1 cellular context compared by ENCODE assay signal in the genomic region with DNA sequence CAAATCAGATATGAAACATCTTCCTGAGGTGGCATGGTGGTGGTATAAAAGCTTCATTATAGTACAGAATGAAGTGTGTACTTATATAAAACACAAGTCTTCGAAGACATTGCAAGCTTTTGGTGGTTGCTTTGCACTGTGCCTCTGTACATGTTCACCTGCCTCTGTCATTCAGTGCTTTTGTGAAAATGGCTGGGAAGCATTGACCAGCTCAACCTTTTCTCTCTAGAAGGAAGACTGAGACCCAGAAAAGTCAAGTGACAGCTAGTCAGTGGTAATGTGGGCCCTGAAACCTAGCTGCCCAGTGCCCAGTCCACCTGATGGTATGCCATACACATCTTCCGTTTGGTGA.
TF ChIP-seq lines count a peak whose summit lies in the region.

No MANE protein-coding gene starts in this region.

TF ChIP-seq in A549, 52 proteins besides CTCF, POLR2A, EP300 and RAD21 (continued from another document):
- TF ChIP-seq ELK1 (IDR thresholded peaks at IDR 0.05; ENCODE audit: low read depth, low read length) (no peak), ZNF302 (CRISPR knock-in tag; IDR thresholded peaks at IDR 0.05) (no peak), RNF2 (IDR thresholded peaks at IDR 0.05; ENCODE audit: borderline replicate concordance, low read depth) (no peak), JUNB (IDR thresholded peaks at IDR 0.05) (no peak), JUN (IDR thresholded peaks at IDR 0.05) (no peak), BHLHE40 (IDR thresholded peaks at IDR 0.05; ENCODE audit: low read depth, low read length) (no peak), HDAC2 (IDR thresholded peaks at IDR 0.05) (no peak)
